In genomic region chr12:44847888-44848770, GRCh38 we compare ENCODE assay signal across 8 cellular contexts. TPM values are rescaled to one million over a fixed set of nuclear protein-coding genes. Genes with fewer than 3 reads are reported as not detected.
DNase-seq lines count a peak whose midpoint lies in the region; ATAC-seq and TF ChIP-seq lines count a peak whose summit lies in the region.

No MANE protein-coding gene starts in this region.

- DNase-seq in activated CD4-positive, alpha-beta T cell treated with anti-CD3 and anti-CD28 coated beads, Interleukin-2, amount 50 U/mL, for 1 hour, result peak; percentile 54
- DNase-seq in progenitor cell of endocrine pancreas (ENCODE audit: low spot score, unreplicated experiment), result no peak
- DNase-seq in GOT3 (lab: John Stamatoyannopoulos, UW), result no peak
- DNase-seq in NCI-H774 (lab: John Stamatoyannopoulos, UW), result no peak
- no peak for DNase-seq in chondrocyte (ENCODE audit: low spot score)
- no peak for DNase-seq in SIG-M5 treated with dmso at 0.1 percent for 504 hours (lab: John Stamatoyannopoulos, UW; ENCODE audit: unreplicated experiment)

- H3K9me3 Mint-ChIP-seq in progenitor cell of endocrine pancreas (ENCODE audit: low read depth), result no peaks in the 10 kb centered on the region
- no peaks in the 10 kb centered on the region for H3K9me3 Mint-ChIP-seq in chondrocyte (ENCODE audit: low read depth)

- H3K36me3 Mint-ChIP-seq in progenitor cell of endocrine pancreas (ENCODE audit: insufficient read depth) (no peaks in the 10 kb centered on the region), chondrocyte (ENCODE audit: low read depth) (no peaks in the 10 kb centered on the region)

- H3K27ac Mint-ChIP-seq in progenitor cell of endocrine pancreas (peak overlapping the region; percentile 2), chondrocyte (ENCODE audit: unreplicated experiment) (no peak overlapping the region)

- H3K4me3 Mint-ChIP-seq in progenitor cell of endocrine pancreas (ENCODE audit: low read depth), result no peak overlapping the region
- H3K4me3 Mint-ChIP-seq in chondrocyte (ENCODE audit: unreplicated experiment), result no peak overlapping the region

- H3K4me1 Mint-ChIP-seq in progenitor cell of endocrine pancreas (ENCODE audit: low read depth) (peaks cover 3% of the 10 kb centered on the region), chondrocyte (ENCODE audit: low read depth) (no peaks in the 10 kb centered on the region)

- ATAC-seq in GM18907 (IDR thresholded peaks at IDR 0.05; ENCODE audit: unreplicated experiment) (peak; percentile 94), HG03039 (IDR thresholded peaks at IDR 0.05; ENCODE audit: unreplicated experiment) (peak; percentile 58)

- TF ChIP-seq CTCF in progenitor cell of endocrine pancreas (IDR thresholded peaks at IDR 0.05; ENCODE audit: unreplicated experiment) (no peak), chondrocyte (IDR thresholded peaks at IDR 0.05) (no peak)

- H3K27me3 Mint-ChIP-seq in progenitor cell of endocrine pancreas (no peaks in the 10 kb centered on the region), chondrocyte (ENCODE audit: low read depth) (peaks cover 6% of the 10 kb centered on the region)

RNA-seq across cellular contexts. Expression of gene NELL2, which starts 28.0 kb away (rescaled TPM):
- total RNA-seq in progenitor cell of endocrine pancreas (6.1 and 8.4 TPM in 2 replicates), chondrocyte (not detected in 3 replicates)
